In the genomic region with DNA sequence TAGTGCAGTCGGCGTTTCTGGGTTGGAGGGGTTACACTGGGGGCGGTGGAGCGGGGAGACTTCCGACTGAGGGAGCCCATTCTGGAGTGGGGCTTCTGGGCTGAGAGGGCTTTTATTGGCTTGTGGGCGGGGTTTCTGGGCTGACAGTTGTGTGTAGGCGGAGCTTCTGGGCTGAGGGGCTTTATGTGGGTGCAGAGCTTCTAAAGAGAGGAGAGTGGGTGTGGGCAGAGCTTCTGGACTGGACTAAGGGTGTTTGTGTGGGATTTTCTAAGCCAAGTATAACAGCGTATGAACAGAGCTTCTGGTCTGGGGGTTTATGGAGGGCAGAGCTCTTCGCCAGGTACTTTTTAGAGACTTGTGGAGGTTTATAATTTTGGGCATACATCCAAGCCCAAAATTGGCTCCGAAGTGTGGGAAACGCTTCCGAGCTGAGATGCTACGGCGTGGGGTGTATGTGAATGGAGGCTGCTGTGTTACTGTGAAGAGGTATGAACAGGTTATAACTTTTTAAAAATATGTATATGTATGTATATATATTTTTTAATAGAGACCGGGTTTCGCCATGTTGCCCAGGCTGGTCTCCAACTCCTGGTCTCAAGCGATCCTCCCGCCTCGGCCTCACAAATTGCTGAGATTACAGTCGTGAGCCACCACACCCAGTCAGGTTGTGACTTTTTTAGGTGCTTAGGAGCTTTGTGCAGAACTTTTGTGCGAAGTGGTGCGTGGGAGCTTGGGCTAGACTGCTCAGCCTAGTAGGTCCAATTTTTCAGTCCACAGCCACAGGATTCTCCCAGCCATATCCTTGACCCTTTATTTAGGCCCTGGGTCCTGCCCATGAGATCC, we compare ENCODE assay signal across 8 cellular contexts. TPM values are rescaled to one million over a fixed set of nuclear protein-coding genes. Genes with fewer than 3 reads are reported as not detected.
DNase-seq lines count a peak whose midpoint lies in the region; ATAC-seq and TF ChIP-seq lines count a peak whose summit lies in the region.

No MANE protein-coding gene starts in this region.

- peaks cover 17% of the 10 kb centered on the region for H3K36me3 Mint-ChIP-seq in WTC11

- DNase-seq in WTC11 (ENCODE audit: low spot score) (no peak), left ventricle myocardium superior (no peak), spleen (peak; percentile 69), ureter (ENCODE audit: low spot score) (no peak)
- no peak for DNase-seq in central memory CD4-positive, alpha-beta T cell

- no peaks in the 10 kb centered on the region; the same call in 1 of the 2 replicates for H3K27me3 Mint-ChIP-seq in WTC11 (ENCODE audit: low read depth)

- CTCF ChIA-PET in WTC11 (lab: Charles Lee) = interaction anchor here (0.6 to 3.0 kb wide), 51 partner anchors 9 to 1398 kb away, joined by 3 to 76 read pairs (median 5); partner anchors contain the start of genes CCDC28B, IQCC, KHDRBS1 and KPNA6

- WGBS in spleen, 5 donors = 48 to 62% (median 53%) methylated on average over 17 to 22 of the region's 22 CpGs

- peak overlapping the region; percentile 50 to 91 (median 69) for H3K4me3 ChIP-seq in spleen

- TF ChIP-seq CTCF in 22Rv1 (IDR thresholded peaks at IDR 0.05) = peak; percentile 39; the same call in 1 of the 2 replicates
- no peak for TF ChIP-seq CTCF in WTC11 (IDR thresholded peaks at IDR 0.05)
- TF ChIP-seq CTCF in spleen (IDR thresholded peaks at IDR 0.05 in 8 of 11, conservative IDR thresholded peaks at IDR 0.05 in 3 of 11) = peak in 2 of 11 experiments; percentile 13 to 25

- no peaks in the 10 kb centered on the region for H3K9me3 Mint-ChIP-seq in WTC11

- no peak for TF ChIP-seq POLR2A in spleen (IDR thresholded peaks at IDR 0.05)

- H3K9me3 ChIP-seq in spleen = no peaks in the 10 kb centered on the region

- H3K27ac Mint-ChIP-seq in WTC11 = peak overlapping the region; percentile 90

- intact Hi-C loops in left ventricle myocardium superior (cut with micrococcal nuclease) (no loop called here), spleen (cut with DNase I; ENCODE audit: low total_unique reads) (no loop called here)

- H3K4me3 Mint-ChIP-seq in WTC11 = peak overlapping the region; percentile 77

- H3K4me1 Mint-ChIP-seq in WTC11 = peaks cover 20% of the 10 kb centered on the region

- H3K27ac ChIP-seq in 22Rv1 (peak overlapping the region; percentile 86), spleen (peak overlapping the region; percentile 66 to 96 (median 92))

- H3K27me3 ChIP-seq in spleen (replicated peaks in 1 of 7) = no peaks in the 10 kb centered on the region

- peaks cover 12 to 58% (median 23%) of the 10 kb centered on the region in 6 donors for H3K4me1 ChIP-seq in spleen

- peaks cover 0 to 39% (median 32%) of the 10 kb centered on the region in 6 donors for H3K36me3 ChIP-seq in spleen

- POLR2A ChIA-PET in WTC11 (lab: Charles Lee) = interaction anchor here (0.6 to 2.5 kb wide), 18 partner anchors 10 to 1423 kb away, joined by 3 to 34 read pairs (median 5); partner anchors contain the start of genes CCDC28B, KPNA6, MARCKSL1 and PTP4A2

- ATAC-seq in GM21390 (IDR thresholded peaks at IDR 0.05; ENCODE audit: unreplicated experiment) (peak; percentile 12), WTC11 (no peak), left ventricle myocardium superior (peak; percentile 59), GM21786 (IDR thresholded peaks at IDR 0.05; ENCODE audit: unreplicated experiment) (no peak)

TF ChIP-seq in WTC11, 78 proteins besides CTCF, POLR2A, EP300 and RAD21:
- TF ChIP-seq HMGXB4 (CRISPR knock-in tag; IDR thresholded peaks at IDR 0.05) (no peak), CREM (CRISPR knock-in tag; IDR thresholded peaks at IDR 0.05) (no peak), ZBTB43 (CRISPR knock-in tag; IDR thresholded peaks at IDR 0.05) (no peak), GTF2I (CRISPR knock-in tag; conservative IDR thresholded peaks at IDR 0.05) (no peak), EMX1 (CRISPR knock-in tag; IDR thresholded peaks at IDR 0.05) (no peak), RORB (CRISPR knock-in tag; IDR thresholded peaks at IDR 0.05) (no peak), CBFB (CRISPR knock-in tag; IDR thresholded peaks at IDR 0.05; ENCODE audit: low read depth) (no peak)
TF ChIP-seq in WTC11: peak in this region for 0.

RNA-seq across cellular contexts. Expression of gene TMEM39B, which starts 0.9 kb away (rescaled TPM):
- total RNA-seq in WTC11 (2021) (18.8 to 25.8 TPM (median 23.8 TPM) in 3 replicates), left ventricle myocardium superior (5.6 TPM), spleen (10 to 100 TPM in 5 of 7 donors, 1 to 10 TPM in 2; 6.4 to 18.6 (median 16.0) TPM), ureter (21.9 TPM)
- 10 to 100 TPM; 10.5 to 12.0 (median 11.9) TPM for polyA plus RNA-seq in spleen

RNA-seq across cellular contexts. Expression of gene KPNA6, which starts 34.2 kb away (rescaled TPM):
- 91.2 to 104 TPM (median 94.0 TPM) in 3 replicates for total RNA-seq in WTC11 (2021)
- total RNA-seq in left ventricle myocardium superior = 78.6 TPM
- 10 to 100 TPM; 37.0 to 57.1 (median 50.2) TPM for total RNA-seq in spleen
- polyA plus RNA-seq in spleen = 1 to 10 TPM; 3.5 to 6.7 (median 4.0) TPM
- total RNA-seq in ureter = 63.5 TPM

RNA-seq across cellular contexts. Expression of gene KHDRBS1, which starts 59.9 kb away (rescaled TPM):
- total RNA-seq in WTC11 (2021) (254 to 264 TPM (median 256 TPM) in 3 replicates), left ventricle myocardium superior (61.7 TPM), spleen (100 to 1,000 TPM in 3 of 7 donors, 10 to 100 TPM in 4; 69.9 to 109 (median 97.9) TPM), ureter (139 TPM)
- 10 to 100 TPM; 63.8 to 80.6 (median 74.5) TPM for polyA plus RNA-seq in spleen

Comparison
In these comparisons a context has a peak if more than half of its experiments do, and no peak if none do; other contexts are left out.
1. ATAC-seq: peak in GM21390 (single experiment) and left ventricle myocardium superior (single experiment); none in WTC11 (single experiment) and GM21786 (single experiment).